Comparison of ENCODE assay signal across 8 cellular contexts in the genomic region with DNA sequence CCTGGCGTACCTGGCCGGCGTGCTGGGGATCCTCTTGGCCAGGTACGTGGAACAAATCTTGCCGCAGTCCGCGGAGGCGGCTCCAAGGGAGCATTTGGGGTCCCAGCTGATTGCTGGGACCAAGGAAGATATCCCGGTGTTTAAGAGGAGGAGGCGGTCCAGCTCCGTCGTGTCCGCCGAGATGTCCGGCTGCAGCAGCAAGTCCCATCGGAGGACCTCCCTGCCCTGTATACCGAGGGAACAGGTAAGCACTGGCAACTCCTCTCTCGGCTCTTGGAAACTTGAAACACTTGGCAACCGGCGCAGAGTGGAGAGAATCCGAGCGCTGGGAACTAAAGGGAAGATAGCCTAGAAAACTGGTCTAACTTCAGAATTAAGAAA. TPM values are rescaled to one million over a fixed set of nuclear protein-coding genes. Genes with fewer than 3 reads are reported as not detected.
DNase-seq lines count a peak whose midpoint lies in the region; ATAC-seq, FAIRE-seq and TF ChIP-seq lines count a peak whose summit lies in the region.

No MANE protein-coding gene starts in this region.

- POLR2A ChIA-PET in HepG2 (lab: Yijun Ruan, JAX): no interaction called here
- POLR2A ChIA-PET in activated CD4-positive, alpha-beta memory T cell treated with anti-CD3 and anti-CD28 coated beads for 36 hours (lab: Charles Lee): no interaction called here

- H4K20me1 ChIP-seq in HepG2 (ENCODE audit: insufficient read depth, low read length): no peaks in the 10 kb centered on the region

- FAIRE-seq in HepG2 (lab: Jason Lieb, UNC): no peak

- H3K9me3 Mint-ChIP-seq in activated CD4-positive, alpha-beta memory T cell treated with anti-CD3 and anti-CD28 coated beads for 36 hours: no peaks in the 10 kb centered on the region

- H3K9ac ChIP-seq in liver (ENCODE audit: low read depth in 1 of 2, low read length in 2 of 2) (no peak overlapping the region), HepG2 (ENCODE audit: insufficient read depth, low read depth, low read length) (no peak overlapping the region), mucosa of rectum (ENCODE audit: low read depth in 1 of 2, low read length in 2 of 2) (peak overlapping the region; percentile 66 to 88)

- H3K27ac Mint-ChIP-seq in activated CD4-positive, alpha-beta memory T cell treated with anti-CD3 and anti-CD28 coated beads for 36 hours: no peak overlapping the region

- in situ Hi-C loops in HepG2 (cut with HindIII; ENCODE audit: extremely low pct_ligation_motif_present, low pct_unique_long_range_greater_than_20kb): no loop called here

- H3K36me3 Mint-ChIP-seq in activated CD4-positive, alpha-beta memory T cell treated with anti-CD3 and anti-CD28 coated beads for 36 hours: no peaks in the 10 kb centered on the region

- H3K27me3 ChIP-seq in liver (ENCODE audit: control insufficient read depth in 4 of 4, insufficient read depth in 4 of 4, low read length in 3 of 4): peaks cover 0 to 17% (median 5%) of the 10 kb centered on the region in 4 donors
- H3K27me3 ChIP-seq in HepG2 (ENCODE audit: control insufficient read depth in 1 of 2, insufficient read depth in 2 of 2, low read length in 2 of 2): peaks cover 0 to 26% of the 10 kb centered on the region in 2 experiments; a peak in 2 of 5 replicates
- H3K27me3 ChIP-seq in esophagus (ENCODE audit: control insufficient read depth in 1 of 2, insufficient read depth in 2 of 2, low read length in 2 of 2): peaks cover 0 to 3% of the 10 kb centered on the region in 2 donors
- H3K27me3 ChIP-seq in mucosa of rectum (ENCODE audit: control insufficient read depth in 2 of 2, insufficient read depth in 2 of 2, low read length in 2 of 2): no peaks in the 10 kb centered on the region

- no peak overlapping the region for H3K4me3 Mint-ChIP-seq in activated CD4-positive, alpha-beta memory T cell treated with anti-CD3 and anti-CD28 coated beads for 36 hours

- H3K36me3 ChIP-seq in liver (ENCODE audit: control insufficient read depth in 4 of 4, insufficient read depth in 3 of 4, low read depth in 1 of 4, low read length in 3 of 4) (no peaks in the 10 kb centered on the region), HepG2 (replicated peaks in 1 of 2; ENCODE audit: control insufficient read depth in 1 of 2, insufficient read depth in 2 of 2, low read length in 2 of 2) (no peaks in the 10 kb centered on the region), esophagus (ENCODE audit: control insufficient read depth in 2 of 2, insufficient read depth in 2 of 2, low read length in 1 of 2) (no peaks in the 10 kb centered on the region), mucosa of rectum (ENCODE audit: control insufficient read depth in 2 of 2, insufficient read depth in 2 of 2, low read length in 2 of 2) (no peaks in the 10 kb centered on the region)

- H3K27ac ChIP-seq in liver (ENCODE audit: low read depth in 1 of 2, low read length in 2 of 2) (peak overlapping the region; percentile 40 to 77), HepG2 (ENCODE audit: extremely low read length, insufficient read depth, low read length) (no peak overlapping the region), esophagus (ENCODE audit: low read depth in 2 of 2, low read length in 1 of 2) (peak overlapping the region; percentile 81 to 86), mucosa of rectum (ENCODE audit: low read depth in 2 of 2, low read length in 2 of 2) (peak overlapping the region; percentile 86 to 87)

- H3K27me3 Mint-ChIP-seq in activated CD4-positive, alpha-beta memory T cell treated with anti-CD3 and anti-CD28 coated beads for 36 hours: peaks cover 46% of the 10 kb centered on the region

- no peak for TF ChIP-seq CTCF in liver (IDR thresholded peaks at IDR 0.05; ENCODE audit: low read depth, low read length, missing input control)
- TF ChIP-seq CTCF in HepG2 (CRISPR knock-in tag; IDR thresholded peaks at IDR 0.05): no peak

- no peak overlapping the region for H2AFZ ChIP-seq in HepG2 (ENCODE audit: low read length)

- H3K79me2 ChIP-seq in HepG2 (ENCODE audit: insufficient read depth, low read length): no peaks in the 10 kb centered on the region

- TF ChIP-seq RAD21 in liver (IDR thresholded peaks at IDR 0.05) (no peak), HepG2 (CRISPR knock-in tag; IDR thresholded peaks at IDR 0.05) (no peak)

- no TSS peak for BruUV-seq in HepG2 (replicated peaks; lab: Mats Ljungman, UMichigan)

- no peak overlapping the region for H3K4me2 ChIP-seq in HepG2 (ENCODE audit: low read depth, low read length)

- TF ChIP-seq EP300 in HepG2 (IDR thresholded peaks at IDR 0.05; ENCODE audit: low read depth in 2 of 2, low read length in 2 of 2): no peak
- TF ChIP-seq EP300 in HepG2 (CRISPR knock-in tag; IDR thresholded peaks at IDR 0.05; ENCODE audit: borderline replicate concordance): no peak

- 4% methylated on average over 22 of the region's 22 CpGs for WGBS in liver
- 28% methylated on average over 17 of the region's 22 CpGs for WGBS in HepG2 (ENCODE audit: low lambda C conversion rate)
- 2% methylated on average over 22 of the region's 22 CpGs for WGBS in esophagus, 2 donors

- DNase-seq in HepG2 (ENCODE audit: low spot score): no peak
- DNase-seq in stimulated activated CD4-positive, alpha-beta T cell treated with anti-CD3 and anti-CD28 coated beads, Interleukin-4, amount 100 ng/mL, for 1 hour: no peak
- DNase-seq in COR-L47 (lab: John Stamatoyannopoulos, UW): no peak
- DNase-seq in activated CD4-positive, alpha-beta memory T cell treated with anti-CD3 and anti-CD28 coated beads for 36 hours: no peak

- peak overlapping the region in 2 of 3 donors; percentile 25 to 52 for H3K4me3 ChIP-seq in liver (ENCODE audit: low read depth in 1 of 3, low read length in 3 of 3)
- H3K4me3 ChIP-seq in HepG2 (replicated peaks in 1 of 3; ENCODE audit: insufficient read depth in 1 of 3, low read depth in 2 of 3, low read length in 3 of 3): no peak overlapping the region
- H3K4me3 ChIP-seq in esophagus (ENCODE audit: low read depth in 1 of 2, low read length in 2 of 2): peak overlapping the region; percentile 56 to 68
- peak overlapping the region; percentile 91 to 95 for H3K4me3 ChIP-seq in mucosa of rectum (ENCODE audit: low read length in 2 of 2)

- intact Hi-C loops in HepG2 (cut with micrococcal nuclease; ENCODE audit: unreplicated experiment): no loop called here
- intact Hi-C loops in activated CD4-positive, alpha-beta memory T cell treated with anti-CD3 and anti-CD28 coated beads for 36 hours (cut with micrococcal nuclease): no loop called here

- H3K9me3 ChIP-seq in liver (ENCODE audit: control insufficient read depth in 4 of 4, low read length in 3 of 4) (no peaks in the 10 kb centered on the region), HepG2 (ENCODE audit: low read length) (no peaks in the 10 kb centered on the region), esophagus (ENCODE audit: control insufficient read depth in 2 of 2, insufficient read depth in 1 of 2, low read depth in 1 of 2, low read length in 1 of 2) (no peaks in the 10 kb centered on the region), mucosa of rectum (ENCODE audit: control insufficient read depth in 2 of 2, low read length in 2 of 2) (no peaks in the 10 kb centered on the region)

- no peak for TF ChIP-seq POLR2A in HepG2 (IDR thresholded peaks at IDR 0.05; ENCODE audit: insufficient read depth in 1 of 2, low read depth in 2 of 2, low read length in 2 of 2)

- peaks cover 12% of the 10 kb centered on the region for H3K4me1 Mint-ChIP-seq in activated CD4-positive, alpha-beta memory T cell treated with anti-CD3 and anti-CD28 coated beads for 36 hours (ENCODE audit: low read depth)

- CTCF ChIA-PET in HepG2 (lab: Yijun Ruan, JAX; ENCODE audit: low intra/inter-chr PET ratio, low total read pairs): no interaction called here
- CTCF ChIA-PET in activated CD4-positive, alpha-beta memory T cell treated with anti-CD3 and anti-CD28 coated beads for 36 hours (lab: Charles Lee): no interaction called here

- peaks cover 0 to 25% (median 21%) of the 10 kb centered on the region in 4 donors for H3K4me1 ChIP-seq in liver (ENCODE audit: control insufficient read depth in 4 of 4, insufficient read depth in 4 of 4, low read length in 3 of 4)
- H3K4me1 ChIP-seq in HepG2 (ENCODE audit: insufficient read depth, low read length): no peaks in the 10 kb centered on the region
- peaks cover 0 to 10% of the 10 kb centered on the region in 2 donors for H3K4me1 ChIP-seq in esophagus (ENCODE audit: control insufficient read depth in 2 of 2, insufficient read depth in 2 of 2, low read length in 1 of 2)
- H3K4me1 ChIP-seq in mucosa of rectum (ENCODE audit: control insufficient read depth in 2 of 2, insufficient read depth in 2 of 2, low read length in 2 of 2): peaks cover 0 to 14% of the 10 kb centered on the region in 2 donors

- no peak for ATAC-seq in HepG2
- ATAC-seq in HG03520 (IDR thresholded peaks at IDR 0.05; ENCODE audit: unreplicated experiment): no peak

TF ChIP-seq in HepG2, 621 proteins besides CTCF, POLR2A, EP300 and RAD21 (continues in another document):
- TF ChIP-seq HOXA7 (CRISPR knock-in tag; IDR thresholded peaks at IDR 0.05) (no peak), TAF1 (CRISPR knock-in tag; IDR thresholded peaks at IDR 0.05) (no peak)

RNA-seq across cellular contexts. Expression of a gene that starts 1.7 kb away (rescaled TPM):
- 1 to 10 TPM; 3.7 to 3.8 TPM for total RNA-seq in liver
- polyA plus RNA-seq in liver: under 1 TPM; 0.50 to 0.75 TPM
- total RNA-seq in HepG2 (2016; rRNA removed; fragmentation: Illumina TruSeq; extraction: Trizol): 1.5 and 2.3 TPM in 2 replicates
- total RNA-seq in HepG2 (2016; cell fraction: cytosol; rRNA removed; fragmentation: Illumina TruSeq; extraction: Trizol; ENCODE audit: low read depth): 0.10 and 0.18 TPM in 2 replicates
- total RNA-seq in HepG2 (2016; cell fraction: insoluble cytoplasmic fraction; rRNA removed; fragmentation: Illumina TruSeq; extraction: Trizol): 1.4 and 2.1 TPM in 2 replicates
- total RNA-seq in HepG2 (2016; cell fraction: membrane; rRNA removed; fragmentation: Illumina TruSeq; extraction: Trizol): 0.52 and 0.65 TPM in 2 replicates
- 1.0 and 1.4 TPM in 2 replicates for total RNA-seq in HepG2 (2016; cell fraction: nucleus; rRNA removed; fragmentation: Illumina TruSeq; extraction: Trizol)
- 0.46 and 0.77 TPM in 2 replicates for polyA plus RNA-seq in HepG2 (2011; rRNA removed)
- polyA plus RNA-seq in HepG2 (2011; cell fraction: cytosol; rRNA removed): 0.35 and 0.38 TPM in 2 replicates
- 0.23 and 0.27 TPM in 2 replicates for polyA plus RNA-seq in HepG2 (2011; cell fraction: nucleus; rRNA removed)
- 0.65 and 0.86 TPM in 2 replicates for polyA plus RNA-seq in HepG2 (2012)
- polyA plus RNA-seq in HepG2 (2016; cell fraction: cytosol; fragmentation: Illumina TruSeq; extraction: Trizol; ENCODE audit: low read depth): 0.02 and 0.07 TPM in 2 replicates
- polyA plus RNA-seq in HepG2 (2016; cell fraction: insoluble cytoplasmic fraction; fragmentation: Illumina TruSeq; extraction: Trizol; ENCODE audit: low read depth): 1.4 TPM in 2 replicates
- 0.22 and 0.27 TPM in 2 replicates for polyA plus RNA-seq in HepG2 (2016; cell fraction: membrane; fragmentation: Illumina TruSeq; extraction: Trizol; ENCODE audit: low read depth)
- polyA plus RNA-seq in HepG2 (2016; cell fraction: nucleus; fragmentation: Illumina TruSeq; extraction: Trizol; ENCODE audit: insufficient read depth, low read depth): 0.52 and 0.60 TPM in 2 replicates
- 1.6 and 287 TPM in 2 replicates for polyA minus RNA-seq in HepG2 (2011; rRNA and poly(A)+ RNA removed; ENCODE audit: low replicate concordance)
- 1.4 and 1.7 TPM in 2 replicates for polyA minus RNA-seq in HepG2 (2011; cell fraction: cytosol; rRNA and poly(A)+ RNA removed)
- 1.2 and 1.4 TPM in 2 replicates for polyA minus RNA-seq in HepG2 (2011; cell fraction: nucleus; rRNA and poly(A)+ RNA removed)
- 1 to 10 TPM in 1 of 2 donors, under 1 TPM in 1; 0.53 to 1.0 TPM for polyA plus RNA-seq in esophagus
- total RNA-seq in activated CD4-positive, alpha-beta memory T cell treated with anti-CD3 and anti-CD28 coated beads for 36 hours: not detected

Comparison
In these comparisons a context has a peak if more than half of its experiments do, and no peak if none do; other contexts are left out.
1. H3K4me3 ChIP-seq: peak in liver (2 of 3), esophagus (2 of 2) and mucosa of rectum (2 of 2); none in HepG2 (0 of 3).
2. H3K9ac ChIP-seq: peak in mucosa of rectum (2 of 2); none in liver (0 of 2) and HepG2 (single experiment).